ENCODE assay signal across 20 cellular contexts in genomic region chr1:54724771-54725170, GRCh38. TPM values are rescaled to one million over a fixed set of nuclear protein-coding genes. Genes with fewer than 3 reads are reported as not detected.
A peak's percentile ranks its signal among the peaks of the same experiment; 100 is the strongest.
DNase-seq lines count a peak whose midpoint lies in the region; ATAC-seq and TF ChIP-seq lines count a peak whose summit lies in the region.
"Had no signal": no experiment of that assay in that cellular context is flagged by ENCODE, and none has a peak within 500 bp of the region (broad histone marks: within the 10 kb centered on the region; RNA-seq: fewer than 3 reads in every experiment).

No MANE protein-coding gene starts in this region.

- POLR2A ChIA-PET in HEK293 (lab: Yijun Ruan, JAX) = no interaction called here

- peak; percentile 22 for DNase-seq in left lobe of liver (ENCODE audit: low spot score)
- DNase-seq in stimulated activated effector memory CD8-positive, alpha-beta T cell treated with anti-CD3 and anti-CD28 coated beads, Interleukin-12 subunit alpha, Interleukin-12 subunit beta, amount 100 ng/mL, for 72 hours (ENCODE audit: low spot score in 2 of 2) = no peak
- DNase-seq in upper lobe of right lung = no peak
- no peak for DNase-seq in germinal center (ENCODE audit: low spot score)
- DNase-seq in spleen = no peak
- DNase-seq: AML-193; Caco-2; Calu3; CD4-positive, alpha-beta T cell; CD8-positive, alpha-beta T cell; DMS79 treated with DMSO at 0.1 percent for 48 hours; GDM1 had no signal

- H3K4me3 ChIP-seq in HEK293 (ENCODE audit: low read depth, low read length) (no peak overlapping the region), upper lobe of right lung (no peak overlapping the region), spleen (no peak overlapping the region)
- H3K4me3 ChIP-seq: A549; BLaER1 treated with 17β-estradiol and CSF1 and Interleukin-3, amounts not matched to agents 10 nM and 100 nM; GM12878 had no signal

- 94 to 100% (median 100%) methylated on average over 1 of the region's 1 CpG for WGBS in spleen, 5 donors

- H3K27ac Mint-ChIP-seq in activated T-helper 17 cell treated with anti-CD3 and anti-CD28 coated beads, Interleukin-2, amount 50 U/mL, for 72 hours = peak overlapping the region; percentile 0
- peak overlapping the region; percentile 26 for H3K27ac Mint-ChIP-seq in stimulated activated effector memory CD8-positive, alpha-beta T cell treated with anti-CD3 and anti-CD28 coated beads, Interleukin-12 subunit alpha, Interleukin-12 subunit beta, amount 100 ng/mL, for 72 hours
- H3K27ac Mint-ChIP-seq: B cell; CD4-positive, alpha-beta T cell; CD8-positive, alpha-beta T cell had no signal

- H3K9me3 ChIP-seq in HEK293 (ENCODE audit: control insufficient read depth, insufficient read depth, low read depth, low read length) = no peaks in the 10 kb centered on the region
- H3K9me3 ChIP-seq in upper lobe of right lung = no peaks in the 10 kb centered on the region
- H3K9me3 ChIP-seq in spleen = peaks cover 0 to 16% (median 12%) of the 10 kb centered on the region in 8 donors
- H3K9me3 ChIP-seq: A549; BLaER1 treated with 17β-estradiol and CSF1 and Interleukin-3, amounts not matched to agents 10 nM and 100 nM; Caco-2 had no signal

- H3K4me1 Mint-ChIP-seq in activated T-helper 17 cell treated with anti-CD3 and anti-CD28 coated beads, Interleukin-2, amount 50 U/mL, for 72 hours = no peaks in the 10 kb centered on the region
- no peaks in the 10 kb centered on the region for H3K4me1 Mint-ChIP-seq in stimulated activated effector memory CD8-positive, alpha-beta T cell treated with anti-CD3 and anti-CD28 coated beads, Interleukin-12 subunit alpha, Interleukin-12 subunit beta, amount 100 ng/mL, for 72 hours
- H3K4me1 Mint-ChIP-seq: B cell had no signal

- no peaks in the 10 kb centered on the region for H3K9me3 Mint-ChIP-seq in activated T-helper 17 cell treated with anti-CD3 and anti-CD28 coated beads, Interleukin-2, amount 50 U/mL, for 72 hours
- no peaks in the 10 kb centered on the region for H3K9me3 Mint-ChIP-seq in stimulated activated effector memory CD8-positive, alpha-beta T cell treated with anti-CD3 and anti-CD28 coated beads, Interleukin-12 subunit alpha, Interleukin-12 subunit beta, amount 100 ng/mL, for 72 hours
- H3K9me3 Mint-ChIP-seq: CD4-positive, alpha-beta T cell had no signal

- H3K36me3 ChIP-seq in HEK293 (ENCODE audit: control insufficient read depth in 2 of 2, insufficient read depth in 1 of 2, low read length in 2 of 2) (peaks cover 29 to 96% of the 10 kb centered on the region in 2 experiments), upper lobe of right lung (peaks cover 95% of the 10 kb centered on the region), spleen (peaks cover 4 to 100% (median 82%) of the 10 kb centered on the region in 6 donors)

- intact Hi-C loops in upper lobe of right lung (cut with DNase I) (no loop called here), spleen (cut with DNase I; ENCODE audit: low total_unique reads) (no loop called here)

- ATAC-seq in activated T-helper 17 cell treated with anti-CD3 and anti-CD28 coated beads, Interleukin-2, amount 50 U/mL, for 72 hours (replicated peaks) = no peak
- peak; percentile 80 for ATAC-seq in left lobe of liver
- no peak for ATAC-seq in stimulated activated effector memory CD8-positive, alpha-beta T cell treated with anti-CD3 and anti-CD28 coated beads, Interleukin-12 subunit alpha, Interleukin-12 subunit beta, amount 100 ng/mL, for 72 hours
- ATAC-seq in upper lobe of right lung = no peak
- ATAC-seq: A549; CD8-positive, alpha-beta T cell; GM12878 had no signal

- TF ChIP-seq CTCF in HEK293 (tag by site-specific recombination; IDR thresholded peaks at IDR 0.05) = no peak
- no peak for TF ChIP-seq CTCF in upper lobe of right lung (IDR thresholded peaks at IDR 0.05)
- no peak for TF ChIP-seq CTCF in spleen (IDR thresholded peaks at IDR 0.05 in 8 of 11, conservative IDR thresholded peaks at IDR 0.05 in 3 of 11)

- H3K27me3 Mint-ChIP-seq in activated T-helper 17 cell treated with anti-CD3 and anti-CD28 coated beads, Interleukin-2, amount 50 U/mL, for 72 hours = no peaks in the 10 kb centered on the region
- H3K27me3 Mint-ChIP-seq: B cell; CD4-positive, alpha-beta T cell had no signal

- no peaks in the 10 kb centered on the region for H3K27me3 ChIP-seq in upper lobe of right lung
- no peaks in the 10 kb centered on the region for H3K27me3 ChIP-seq in spleen (replicated peaks in 1 of 7)
- H3K27me3 ChIP-seq: BLaER1 treated with 17β-estradiol and CSF1 and Interleukin-3, amounts not matched to agents 10 nM and 100 nM had no signal

- CTCF ChIA-PET in HEK293 (lab: Yijun Ruan, JAX) = interaction anchor here (0.7 kb wide), 1 partner anchor 275 kb away, joined by 3 read pairs; no protein-coding TSS in a partner anchor

- H3K4me3 Mint-ChIP-seq in activated T-helper 17 cell treated with anti-CD3 and anti-CD28 coated beads, Interleukin-2, amount 50 U/mL, for 72 hours = no peak overlapping the region
- no peak overlapping the region for H3K4me3 Mint-ChIP-seq in stimulated activated effector memory CD8-positive, alpha-beta T cell treated with anti-CD3 and anti-CD28 coated beads, Interleukin-12 subunit alpha, Interleukin-12 subunit beta, amount 100 ng/mL, for 72 hours
- H3K4me3 Mint-ChIP-seq: B cell; CD4-positive, alpha-beta T cell; CD8-positive, alpha-beta T cell had no signal

- no peak overlapping the region for H3K27ac ChIP-seq in HEK293 (ENCODE audit: extremely low read depth, low read depth, low read length)
- no peak overlapping the region for H3K27ac ChIP-seq in upper lobe of right lung
- H3K27ac ChIP-seq in spleen = no peak overlapping the region
- H3K27ac ChIP-seq: 22Rv1; A549; BLaER1 treated with 17β-estradiol and CSF1 and Interleukin-3, amounts not matched to agents 10 nM and 100 nM; C4-2B had no signal

- TF ChIP-seq POLR2A in spleen (IDR thresholded peaks at IDR 0.05) = no peak

- H3K4me1 ChIP-seq in HEK293 (ENCODE audit: control insufficient read depth, insufficient read depth, low read length) (no peaks in the 10 kb centered on the region), upper lobe of right lung (no peaks in the 10 kb centered on the region), spleen (no peaks in the 10 kb centered on the region)
- H3K4me1 ChIP-seq: A549; BLaER1 treated with 17β-estradiol and CSF1 and Interleukin-3, amounts not matched to agents 10 nM and 100 nM; Caco-2 had no signal

- H3K36me3 Mint-ChIP-seq in activated T-helper 17 cell treated with anti-CD3 and anti-CD28 coated beads, Interleukin-2, amount 50 U/mL, for 72 hours (ENCODE audit: low read depth) = peaks cover 100% of the 10 kb centered on the region
- peaks cover 100% of the 10 kb centered on the region for H3K36me3 Mint-ChIP-seq in stimulated activated effector memory CD8-positive, alpha-beta T cell treated with anti-CD3 and anti-CD28 coated beads, Interleukin-12 subunit alpha, Interleukin-12 subunit beta, amount 100 ng/mL, for 72 hours

TF ChIP-seq in HEK293, 187 proteins besides CTCF, POLR2A, EP300 and RAD21:
- peak; percentile 98 for TF ChIP-seq ZNF677 (tag by site-specific recombination; IDR thresholded peaks at IDR 0.05)
- no peak for TF ChIP-seq ZNF311 (tag by site-specific recombination; IDR thresholded peaks at IDR 0.05; ENCODE audit: borderline replicate concordance)
TF ChIP-seq in HEK293: peak in this region for 1.

RNA-seq across cellular contexts. Expression of gene TTC4, which starts 9.1 kb away (rescaled TPM):
- total RNA-seq in activated T-helper 17 cell treated with anti-CD3 and anti-CD28 coated beads, Interleukin-2, amount 50 U/mL, for 72 hours = 10 to 100 TPM; 15.1 to 26.4 TPM
- total RNA-seq in left lobe of liver = 8.3 TPM
- 16.4 TPM for total RNA-seq in upper lobe of right lung
- total RNA-seq in spleen = 10 to 100 TPM; 15.4 to 28.5 (median 17.3) TPM
- polyA plus RNA-seq in spleen = 10 to 100 TPM; 12.1 to 15.3 (median 13.3) TPM

RNA-seq across cellular contexts. Expression of gene PARS2, which starts 39.6 kb away (rescaled TPM):
- 1 to 10 TPM; 4.7 to 6.6 TPM for total RNA-seq in activated T-helper 17 cell treated with anti-CD3 and anti-CD28 coated beads, Interleukin-2, amount 50 U/mL, for 72 hours
- total RNA-seq in left lobe of liver = 4.3 TPM
- 3.5 TPM for total RNA-seq in upper lobe of right lung
- 1 to 10 TPM; 2.7 to 3.8 (median 3.4) TPM for total RNA-seq in spleen
- 1 to 10 TPM in 2 of 3 donors, under 1 TPM in 1; 0.96 to 2.1 (median 1.9) TPM for polyA plus RNA-seq in spleen
- total RNA-seq: CD4-positive, alpha-beta T cell; CD8-positive, alpha-beta T cell had no signal
